1 cellular context compared by ENCODE assay signal in genomic region chr12:67268335-67268895, GRCh38.
A peak's percentile ranks its signal among the peaks of the same experiment; 100 is the strongest.
TF ChIP-seq lines count a peak whose summit lies in the region.

No MANE protein-coding gene starts in this region.

TF ChIP-seq in K562, 482 proteins besides CTCF, POLR2A, EP300 and RAD21 (continued from another document):
- TF ChIP-seq ATF6 (CRISPR knock-in tag; IDR thresholded peaks at IDR 0.05): no peak
- 0 out of 2 replicates have a peak, but pooled peaks have one; percentile 72 for TF ChIP-seq DIDO1 (tag; IDR thresholded peaks at IDR 0.05; ENCODE audit: low read depth)
- peak; percentile 89 for TF ChIP-seq ZNF197 (CRISPR knock-in tag; IDR thresholded peaks at IDR 0.05; ENCODE audit: low read depth)
- TF ChIP-seq BHLHE40 (IDR thresholded peaks at IDR 0.05; ENCODE audit: low read length): peak; percentile 38; the same call in 1 of the 2 replicates
- peak; percentile 6 for TF ChIP-seq PRDM10 (IDR thresholded peaks at IDR 0.05; ENCODE audit: partially characterized antibody)
- TF ChIP-seq CEBPB (tag; IDR thresholded peaks at IDR 0.05): 0 out of 2 replicates have a peak, but pooled peaks have one; percentile 6
- peak; percentile 79 for TF ChIP-seq ZNF740 (CRISPR knock-in tag; IDR thresholded peaks at IDR 0.05)
- TF ChIP-seq ZNF740 (tag; IDR thresholded peaks at IDR 0.05): peak in 1 of 2 experiments; percentile 39; a peak in 1 of 4 replicates
- no peak for TF ChIP-seq ZNF57 (CRISPR knock-in tag; IDR thresholded peaks at IDR 0.05)
- no peak for TF ChIP-seq SMARCA4 (IDR thresholded peaks at IDR 0.05)
- no peak for TF ChIP-seq RCOR1 (IDR thresholded peaks at IDR 0.05; ENCODE audit: borderline replicate concordance in 1 of 2, low read depth in 2 of 2, low read length in 2 of 2)
- TF ChIP-seq MBD2 (IDR thresholded peaks at IDR 0.05; ENCODE audit: borderline replicate concordance, low read depth): peak; percentile 98
- TF ChIP-seq TEAD1 (CRISPR knock-in tag; IDR thresholded peaks at IDR 0.05): peak in 1 of 2 experiments; percentile 51; a peak in 1 of 4 replicates
- TF ChIP-seq SETDB1 (IDR thresholded peaks at IDR 0.05; ENCODE audit: low read length): no peak
